ENCODE assay signal across 2 cellular contexts in genomic region chr5:143749581-143750204, GRCh38.
TF ChIP-seq lines count a peak whose summit lies in the region.

No MANE protein-coding gene starts in this region.

TF ChIP-seq in H1, 55 proteins besides CTCF, POLR2A, EP300 and RAD21 (continued from another document):
- TF ChIP-seq SP2 (IDR thresholded peaks at IDR 0.05; ENCODE audit: low read length): no peak
TF ChIP-seq in H1: peak in this region for 0.

TF ChIP-seq in HEK293T, 16 proteins besides CTCF, POLR2A, EP300 and RAD21 (continued from another document):
- TF ChIP-seq, protein P1, sequence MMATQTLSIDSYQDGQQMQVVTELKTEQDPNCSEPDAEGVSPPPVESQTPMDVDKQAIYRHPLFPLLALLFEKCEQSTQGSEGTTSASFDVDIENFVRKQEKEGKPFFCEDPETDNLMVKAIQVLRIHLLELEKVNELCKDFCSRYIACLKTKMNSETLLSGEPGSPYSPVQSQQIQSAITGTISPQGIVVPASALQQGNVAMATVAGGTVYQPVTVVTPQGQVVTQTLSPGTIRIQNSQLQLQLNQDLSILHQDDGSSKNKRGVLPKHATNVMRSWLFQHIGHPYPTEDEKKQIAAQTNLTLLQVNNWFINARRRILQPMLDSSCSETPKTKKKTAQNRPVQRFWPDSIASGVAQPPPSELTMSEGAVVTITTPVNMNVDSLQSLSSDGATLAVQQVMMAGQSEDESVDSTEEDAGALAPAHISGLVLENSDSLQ (IDR thresholded peaks at IDR 0.05): no peak
- TF ChIP-seq FOXK2 (IDR thresholded peaks at IDR 0.05) (no peak), CTBP1 (IDR thresholded peaks at IDR 0.05; ENCODE audit: borderline replicate concordance) (no peak)
